9 cellular contexts compared by ENCODE assay signal in genomic region chr9:21836437-21837161, GRCh38. TPM values are rescaled to one million over a fixed set of nuclear protein-coding genes. Genes with fewer than 3 reads are reported as not detected.
A peak's percentile ranks its signal among the peaks of the same experiment; 100 is the strongest.
DNase-seq lines count a peak whose midpoint lies in the region; ATAC-seq and TF ChIP-seq lines count a peak whose summit lies in the region.
"Had no signal": no experiment of that assay in that cellular context is flagged by ENCODE, and none has a peak within 500 bp of the region (broad histone marks: within the 10 kb centered on the region; RNA-seq: fewer than 3 reads in every experiment).

No MANE protein-coding gene starts in this region.

- H3K4me1 Mint-ChIP-seq in activated naive CD4-positive, alpha-beta T cell treated with anti-CD3 and anti-CD28 coated beads for 36 hours (ENCODE audit: low read depth), result peaks cover 45% of the 10 kb centered on the region
- H3K4me1 Mint-ChIP-seq in activated naive CD4-positive, alpha-beta T cell treated with anti-CD3 and anti-CD28 coated beads, Interleukin-2, amount 10 ng/mL, durations not matched to agents 7 days and 5 days, result peaks cover 12% of the 10 kb centered on the region
- peaks cover 41% of the 10 kb centered on the region for H3K4me1 Mint-ChIP-seq in stimulated activated effector memory CD8-positive, alpha-beta T cell treated with anti-CD3 and anti-CD28 coated beads, Interleukin-12 subunit alpha, Interleukin-12 subunit beta, amount 100 ng/mL, for 72 hours

- no peak overlapping the region for H3K4me3 ChIP-seq in fibroblast of mammary gland (ENCODE audit: control insufficient read depth, low read depth, low read length)
- H3K4me3 ChIP-seq: upper lobe of left lung had no signal

- peak; percentile 40 for DNase-seq in activated naive CD4-positive, alpha-beta T cell treated with anti-CD3 and anti-CD28 coated beads for 36 hours
- DNase-seq in activated naive CD4-positive, alpha-beta T cell treated with anti-CD3 and anti-CD28 coated beads, Interleukin-2, amount 10 ng/mL, durations not matched to agents 7 days and 5 days, result no peak
- DNase-seq in RPMI7951 (ENCODE audit: low read depth), result peak; percentile 99
- peak; percentile 100 for DNase-seq in fibroblast of mammary gland (ENCODE audit: low read depth)
- no peak for DNase-seq in stimulated activated effector memory CD8-positive, alpha-beta T cell treated with anti-CD3 and anti-CD28 coated beads, Interleukin-12 subunit alpha, Interleukin-12 subunit beta, amount 100 ng/mL, for 72 hours (ENCODE audit: low spot score in 2 of 2)
- no peak for DNase-seq in NCI-H2227 treated with DMSO at 0.1 percent for 48 hours (lab: John Stamatoyannopoulos, UW)
- DNase-seq: upper lobe of left lung had no signal

- no peak overlapping the region for H3K4me3 Mint-ChIP-seq in activated naive CD4-positive, alpha-beta T cell treated with anti-CD3 and anti-CD28 coated beads for 36 hours
- no peak overlapping the region for H3K4me3 Mint-ChIP-seq in activated naive CD4-positive, alpha-beta T cell treated with anti-CD3 and anti-CD28 coated beads, Interleukin-2, amount 10 ng/mL, durations not matched to agents 7 days and 5 days
- no peak overlapping the region for H3K4me3 Mint-ChIP-seq in stimulated activated effector memory CD8-positive, alpha-beta T cell treated with anti-CD3 and anti-CD28 coated beads, Interleukin-12 subunit alpha, Interleukin-12 subunit beta, amount 100 ng/mL, for 72 hours

- H3K27me3 Mint-ChIP-seq in activated naive CD4-positive, alpha-beta T cell treated with anti-CD3 and anti-CD28 coated beads for 36 hours (ENCODE audit: low read depth), result no peaks in the 10 kb centered on the region
- no peaks in the 10 kb centered on the region for H3K27me3 Mint-ChIP-seq in activated naive CD4-positive, alpha-beta T cell treated with anti-CD3 and anti-CD28 coated beads, Interleukin-2, amount 10 ng/mL, durations not matched to agents 7 days and 5 days

- CTCF ChIA-PET in activated naive CD4-positive, alpha-beta T cell treated with anti-CD3 and anti-CD28 coated beads for 36 hours (lab: Charles Lee), result interaction anchor here (1.4 to 3.0 kb wide), 3 partner anchors 24 to 201 kb away, joined by 3 to 8 read pairs (median 5); no protein-coding TSS in a partner anchor
- CTCF ChIA-PET in activated naive CD4-positive, alpha-beta T cell treated with anti-CD3 and anti-CD28 coated beads, Interleukin-2, amount 10 ng/mL, durations not matched to agents 7 days and 5 days (lab: Charles Lee), result no interaction called here

- H3K36me3 Mint-ChIP-seq in activated naive CD4-positive, alpha-beta T cell treated with anti-CD3 and anti-CD28 coated beads for 36 hours (ENCODE audit: low read depth), result peaks cover 85% of the 10 kb centered on the region
- peaks cover 86% of the 10 kb centered on the region for H3K36me3 Mint-ChIP-seq in activated naive CD4-positive, alpha-beta T cell treated with anti-CD3 and anti-CD28 coated beads, Interleukin-2, amount 10 ng/mL, durations not matched to agents 7 days and 5 days
- H3K36me3 Mint-ChIP-seq in stimulated activated effector memory CD8-positive, alpha-beta T cell treated with anti-CD3 and anti-CD28 coated beads, Interleukin-12 subunit alpha, Interleukin-12 subunit beta, amount 100 ng/mL, for 72 hours, result peaks cover 84% of the 10 kb centered on the region

- no peaks in the 10 kb centered on the region for H3K9me3 Mint-ChIP-seq in activated naive CD4-positive, alpha-beta T cell treated with anti-CD3 and anti-CD28 coated beads for 36 hours
- H3K9me3 Mint-ChIP-seq in activated naive CD4-positive, alpha-beta T cell treated with anti-CD3 and anti-CD28 coated beads, Interleukin-2, amount 10 ng/mL, durations not matched to agents 7 days and 5 days, result no peaks in the 10 kb centered on the region
- no peaks in the 10 kb centered on the region for H3K9me3 Mint-ChIP-seq in stimulated activated effector memory CD8-positive, alpha-beta T cell treated with anti-CD3 and anti-CD28 coated beads, Interleukin-12 subunit alpha, Interleukin-12 subunit beta, amount 100 ng/mL, for 72 hours

- ATAC-seq in stimulated activated effector memory CD8-positive, alpha-beta T cell treated with anti-CD3 and anti-CD28 coated beads, Interleukin-12 subunit alpha, Interleukin-12 subunit beta, amount 100 ng/mL, for 72 hours, result peak; percentile 59
- ATAC-seq in GM18867 (IDR thresholded peaks at IDR 0.05; ENCODE audit: unreplicated experiment), result no peak
- ATAC-seq in GM21381 (IDR thresholded peaks at IDR 0.05; ENCODE audit: unreplicated experiment), result no peak

- no peak for TF ChIP-seq CTCF in fibroblast of mammary gland (conservative IDR thresholded peaks at IDR 0.05; ENCODE audit: control insufficient read depth, insufficient read depth, low read depth, low read length)

- intact Hi-C loops in activated naive CD4-positive, alpha-beta T cell treated with anti-CD3 and anti-CD28 coated beads for 36 hours (cut with micrococcal nuclease), result loop anchor here (10.0 kb wide), 1 partner anchor 1522 kb away; no protein-coding TSS in a partner anchor

- peak overlapping the region; percentile 15 for H3K27ac Mint-ChIP-seq in activated naive CD4-positive, alpha-beta T cell treated with anti-CD3 and anti-CD28 coated beads for 36 hours
- no peak overlapping the region for H3K27ac Mint-ChIP-seq in activated naive CD4-positive, alpha-beta T cell treated with anti-CD3 and anti-CD28 coated beads, Interleukin-2, amount 10 ng/mL, durations not matched to agents 7 days and 5 days
- no peak overlapping the region for H3K27ac Mint-ChIP-seq in stimulated activated effector memory CD8-positive, alpha-beta T cell treated with anti-CD3 and anti-CD28 coated beads, Interleukin-12 subunit alpha, Interleukin-12 subunit beta, amount 100 ng/mL, for 72 hours

RNA-seq across cellular contexts. Expression of gene MTAP, which starts 34.2 kb away (rescaled TPM):
- 10 to 100 TPM; 59.0 to 66.4 TPM for total RNA-seq in activated naive CD4-positive, alpha-beta T cell treated with anti-CD3 and anti-CD28 coated beads for 36 hours
- total RNA-seq in RPMI7951 (2014; rRNA removed; shearing (Covaris generic)), result 25.7 and 34.0 TPM in 2 replicates

Comparison
In these comparisons a context has a peak if more than half of its experiments do, and no peak if none do; other contexts are left out.
1. DNase-seq: peak in activated naive CD4-positive, alpha-beta T cell treated with anti-CD3 and anti-CD28 coated beads for 36 hours (single experiment), RPMI7951 (single experiment) and fibroblast of mammary gland (single experiment); none in activated naive CD4-positive, alpha-beta T cell treated with anti-CD3 and anti-CD28 coated beads, Interleukin-2, amount 10 ng/mL, durations not matched to agents 7 days and 5 days (single experiment), stimulated activated effector memory CD8-positive, alpha-beta T cell treated with anti-CD3 and anti-CD28 coated beads, Interleukin-12 subunit alpha, Interleukin-12 subunit beta, amount 100 ng/mL, for 72 hours (0 of 2) and NCI-H2227 treated with DMSO at 0.1 percent for 48 hours (single experiment).